In genomic region chr15:74616020-74616939, GRCh38 we compare ENCODE assay signal across 8 cellular contexts. TPM values are rescaled to one million over a fixed set of nuclear protein-coding genes. Genes with fewer than 3 reads are reported as not detected.
DNase-seq lines count a peak whose midpoint lies in the region; ATAC-seq lines count a peak whose summit lies in the region.

No MANE protein-coding gene starts in this region.

- peak; percentile 7 for ATAC-seq in HG03354 (IDR thresholded peaks at IDR 0.05; ENCODE audit: poor library complexity, severe bottlenecking, unreplicated experiment)
- ATAC-seq in left ventricle myocardium superior, result peak; percentile 41
- no peak for ATAC-seq in GM21825 (IDR thresholded peaks at IDR 0.05; ENCODE audit: unreplicated experiment)

- peak overlapping the region; percentile 96 for H3K27ac ChIP-seq in adipose tissue (ENCODE audit: low read depth, low read length)

- intact Hi-C loops in left ventricle myocardium superior (cut with micrococcal nuclease), result loop anchor here (10.0 kb wide), 1 partner anchor 71 kb away; the partner anchor contains the start of gene ARID3B

- 0 to 1% (median 1%) methylated on average over 35 to 41 of the region's 41 CpGs for WGBS in adipose tissue, 3 donors

- DNase-seq in ELR (ENCODE audit: low read depth), result peak; percentile 70
- peak; percentile 15 for DNase-seq in SKM-1 (lab: John Stamatoyannopoulos, UW; ENCODE audit: unreplicated experiment)
- peak; percentile 88 for DNase-seq in left ventricle myocardium superior
- peak; percentile 66 for DNase-seq in putamen (ENCODE audit: low spot score)
- no peak for DNase-seq in NCI-H524 treated with DMSO at 0.1 percent for 48 hours (lab: John Stamatoyannopoulos, UW)

RNA-seq across cellular contexts. Expression of gene CLK3, which starts 0.6 kb away (rescaled TPM):
- 10 to 100 TPM; 30.2 to 50.6 (median 50.1) TPM for polyA plus RNA-seq in adipose tissue
- total RNA-seq in left ventricle myocardium superior, result 55.3 TPM
